ENCODE assay signal across 8 cellular contexts in genomic region chr10:119177708-119178370, GRCh38. TPM values are rescaled to one million over a fixed set of nuclear protein-coding genes. Genes with fewer than 3 reads are reported as not detected.
DNase-seq lines count a peak whose midpoint lies in the region; ATAC-seq lines count a peak whose summit lies in the region.

No MANE protein-coding gene starts in this region.

- no peaks in the 10 kb centered on the region for H3K27me3 ChIP-seq in HUES48 (ENCODE audit: control insufficient read depth, insufficient read depth, low read length)

- H3K9ac ChIP-seq in HUES48 (ENCODE audit: low read depth, low read length) = peak overlapping the region; percentile 97

- H3K27me3 Mint-ChIP-seq in activated naive CD4-positive, alpha-beta T cell treated with anti-CD3 and anti-CD28 coated beads, Interleukin-2, amount 50 U/mL, for 24 hours = no peaks in the 10 kb centered on the region
- H3K27me3 Mint-ChIP-seq in immature natural killer cell (ENCODE audit: low read depth in 3 of 3) = peaks cover 0 to 6% (median 2%) of the 10 kb centered on the region in 3 donors

- H3K4me3 ChIP-seq in HUES48 (ENCODE audit: low read depth, low read length) = peak overlapping the region; percentile 100

- H3K9me3 Mint-ChIP-seq in activated naive CD4-positive, alpha-beta T cell treated with anti-CD3 and anti-CD28 coated beads, Interleukin-2, amount 50 U/mL, for 24 hours = no peaks in the 10 kb centered on the region
- peaks cover 0 to 2% (median 0%) of the 10 kb centered on the region in 6 donors for H3K9me3 Mint-ChIP-seq in immature natural killer cell

- peak overlapping the region; percentile 99 for H3K4me3 Mint-ChIP-seq in activated naive CD4-positive, alpha-beta T cell treated with anti-CD3 and anti-CD28 coated beads, Interleukin-2, amount 50 U/mL, for 24 hours
- peak overlapping the region; percentile 92 to 99 (median 95) for H3K4me3 Mint-ChIP-seq in immature natural killer cell

- peak overlapping the region; percentile 99 for H3K27ac Mint-ChIP-seq in activated naive CD4-positive, alpha-beta T cell treated with anti-CD3 and anti-CD28 coated beads, Interleukin-2, amount 50 U/mL, for 24 hours
- peak overlapping the region; percentile 88 to 95 (median 91) for H3K27ac Mint-ChIP-seq in immature natural killer cell

- H3K4me1 Mint-ChIP-seq in activated naive CD4-positive, alpha-beta T cell treated with anti-CD3 and anti-CD28 coated beads, Interleukin-2, amount 50 U/mL, for 24 hours = peaks cover 38% of the 10 kb centered on the region
- peaks cover 19 to 37% of the 10 kb centered on the region in 2 donors for H3K4me1 Mint-ChIP-seq in immature natural killer cell

- H3K36me3 Mint-ChIP-seq in activated naive CD4-positive, alpha-beta T cell treated with anti-CD3 and anti-CD28 coated beads, Interleukin-2, amount 50 U/mL, for 24 hours = peaks cover 11% of the 10 kb centered on the region
- peaks cover 0 to 5% (median 4%) of the 10 kb centered on the region in 3 donors for H3K36me3 Mint-ChIP-seq in immature natural killer cell

- ATAC-seq in HG03565 (IDR thresholded peaks at IDR 0.05; ENCODE audit: unreplicated experiment) = no peak

- peaks cover 36% of the 10 kb centered on the region for H3K36me3 ChIP-seq in HUES48 (ENCODE audit: control insufficient read depth, insufficient read depth, low read length)

- peak; percentile 14 for DNase-seq in NCI-H146 (lab: John Stamatoyannopoulos, UW)
- no peak for DNase-seq in NCI-H146 treated with DMSO at 0.1 percent for 48 hours (lab: John Stamatoyannopoulos, UW; ENCODE audit: unreplicated experiment)
- DNase-seq in immature natural killer cell = no peak
- peak; percentile 28 to 33 for DNase-seq in stimulated activated CD4-positive, alpha-beta T cell treated with anti-CD3 and anti-CD28 coated beads, Interleukin-4, amount 100 ng/mL, for 48 hours (ENCODE audit: low read depth in 2 of 2)
- no peak for DNase-seq in NCI-H526 (lab: John Stamatoyannopoulos, UW)

- no peaks in the 10 kb centered on the region for H3K9me3 ChIP-seq in HUES48 (ENCODE audit: control insufficient read depth, insufficient read depth, low read length)

- H3K27ac ChIP-seq in HUES48 (ENCODE audit: low read depth, low read length) = peak overlapping the region; percentile 96

- H3K4me1 ChIP-seq in HUES48 (ENCODE audit: control insufficient read depth, insufficient read depth, low read length) = peaks cover 4% of the 10 kb centered on the region

RNA-seq across cellular contexts. Expression of gene PRDX3, which starts 0.8 kb away (rescaled TPM):
- polyA plus RNA-seq in immature natural killer cell = 10 to 100 TPM; 61.6 to 99.8 (median 76.5) TPM

RNA-seq across cellular contexts. Expression of gene SFXN4, which starts 12.3 kb away (rescaled TPM):
- polyA plus RNA-seq in immature natural killer cell = 10 to 100 TPM; 11.6 to 15.7 (median 12.6) TPM

RNA-seq across cellular contexts. Expression of gene GRK5, which starts 29.5 kb away (rescaled TPM):
- polyA plus RNA-seq in immature natural killer cell = 10 to 100 TPM in 1 of 3 donors, 1 to 10 TPM in 2; 2.1 to 12.4 (median 3.3) TPM

Comparison
In these comparisons a context has a peak if more than half of its experiments do, and no peak if none do; other contexts are left out.
1. DNase-seq: peak in NCI-H146 (single experiment) and stimulated activated CD4-positive, alpha-beta T cell treated with anti-CD3 and anti-CD28 coated beads, Interleukin-4, amount 100 ng/mL, for 48 hours (2 of 2); none in NCI-H146 treated with DMSO at 0.1 percent for 48 hours (single experiment), immature natural killer cell (0 of 3) and NCI-H526 (0 of 2).